Comparison of ENCODE assay signal across 9 cellular contexts in genomic region chr1:91684599-91685196, GRCh38.
A peak's percentile ranks its signal among the peaks of the same experiment; 100 is the strongest.
DNase-seq lines count a peak whose midpoint lies in the region; ATAC-seq and TF ChIP-seq lines count a peak whose summit lies in the region.
"Had no signal": no experiment of that assay in that cellular context is flagged by ENCODE, and none has a peak within 500 bp of the region (broad histone marks: within the 10 kb centered on the region; RNA-seq: fewer than 3 reads in every experiment).

No MANE protein-coding gene starts in this region.

- no peak overlapping the region for H2BK5ac ChIP-seq in trophoblast cell (ENCODE audit: low read depth, low read length, poor library complexity)

- H3K27me3 ChIP-seq in right cardiac atrium (ENCODE audit: control insufficient read depth, insufficient read depth) (no peaks in the 10 kb centered on the region), thyroid gland (no peaks in the 10 kb centered on the region), trophoblast cell (ENCODE audit: insufficient read depth, low read length) (no peaks in the 10 kb centered on the region), psoas muscle (ENCODE audit: insufficient read depth in 3 of 3, low read length in 2 of 3) (no peaks in the 10 kb centered on the region)

- no peak overlapping the region for H3K4me3 Mint-ChIP-seq in activated T-cell treated with anti-CD3 and anti-CD28 coated beads, Interleukin-2, amount 50 U/mL, for 24 hours

- H3K27ac ChIP-seq in right cardiac atrium (ENCODE audit: low read length) (peak overlapping the region; percentile 17), thyroid gland (peak overlapping the region in 2 of 3 donors; percentile 12 to 30), trophoblast cell (ENCODE audit: low read depth, low read length) (no peak overlapping the region), psoas muscle (no peak overlapping the region)
- H3K27ac ChIP-seq: HL-60 had no signal

- no peak overlapping the region for H3K14ac ChIP-seq in trophoblast cell (ENCODE audit: low read length)

- H3K4me1 ChIP-seq in right cardiac atrium (ENCODE audit: control insufficient read depth, insufficient read depth, low read length) (peaks cover 8% of the 10 kb centered on the region), thyroid gland (peaks cover 4 to 31% of the 10 kb centered on the region in 2 donors), trophoblast cell (ENCODE audit: control insufficient read depth in 1 of 2, insufficient read depth in 2 of 2, low read length in 2 of 2) (no peaks in the 10 kb centered on the region), psoas muscle (peaks cover 24% of the 10 kb centered on the region)

- 21% methylated on average over 6 of the region's 6 CpGs for WGBS in right cardiac atrium
- 19 to 20% methylated on average over 6 of the region's 6 CpGs for WGBS in thyroid gland, 2 donors
- no CpG with 5 or more reads among the region's 6 CpGs for WGBS in trophoblast cell (ENCODE audit: extremely low coverage, insufficient coverage, insufficient read length)
- WGBS in psoas muscle, 3 donors, result 37 to 55% (median 44%) methylated on average over 6 of the region's 6 CpGs

- TF ChIP-seq CTCF in thyroid gland (IDR thresholded peaks at IDR 0.05) (no peak), psoas muscle (IDR thresholded peaks at IDR 0.05) (no peak)

- H2BK120ac ChIP-seq in trophoblast cell (ENCODE audit: insufficient read depth, low read length, poor library complexity), result no peak overlapping the region

- H3K18ac ChIP-seq in trophoblast cell (ENCODE audit: low read length), result no peak overlapping the region

- DNase-seq in activated T-cell treated with anti-CD3 and anti-CD28 coated beads, Interleukin-2, amount 50 U/mL, for 24 hours, result no peak
- DNase-seq in activated T-cell treated with anti-CD3 and anti-CD28 coated beads for 4 hours (no peak), right cardiac atrium (no peak), thyroid gland (peak in 1 of 2 donors; percentile 16), NCI-H1105 (lab: John Stamatoyannopoulos, UW) (no peak), trophoblast cell (no peak), psoas muscle (no peak)
- DNase-seq in activated T-cell treated with anti-CD3 and anti-CD28 coated beads, Interleukin-2, amount 50 U/mL, for 48 hours, result peak; percentile 30 to 43

- H3K79me1 ChIP-seq in trophoblast cell (ENCODE audit: low read length), result no peaks in the 10 kb centered on the region

- peaks cover 26% of the 10 kb centered on the region for H3K4me1 Mint-ChIP-seq in activated T-cell treated with anti-CD3 and anti-CD28 coated beads, Interleukin-2, amount 50 U/mL, for 24 hours (ENCODE audit: low read depth)

- intact Hi-C loops in right cardiac atrium (cut with DNase I), result no loop called here
- intact Hi-C loops in thyroid gland (cut with DNase I), result no loop called here
- intact Hi-C loops in psoas muscle (cut with DNase I), result no loop called here

- no peaks in the 10 kb centered on the region for H3K9me3 ChIP-seq in right cardiac atrium (ENCODE audit: control insufficient read depth, low read length)
- H3K9me3 ChIP-seq in thyroid gland, result no peaks in the 10 kb centered on the region
- no peaks in the 10 kb centered on the region for H3K9me3 ChIP-seq in trophoblast cell (ENCODE audit: insufficient read depth, low read depth, low read length)
- no peaks in the 10 kb centered on the region for H3K9me3 ChIP-seq in psoas muscle

- H2BK12ac ChIP-seq in trophoblast cell (ENCODE audit: low read length), result no peak overlapping the region

- peak overlapping the region; percentile 70 for H3K27ac Mint-ChIP-seq in activated T-cell treated with anti-CD3 and anti-CD28 coated beads, Interleukin-2, amount 50 U/mL, for 24 hours

- H3K23ac ChIP-seq in trophoblast cell (ENCODE audit: low read length), result no peak overlapping the region

- H3K79me2 ChIP-seq in trophoblast cell (ENCODE audit: control insufficient read depth, insufficient read depth, low read length, poor library complexity), result no peaks in the 10 kb centered on the region

- no peak overlapping the region for H3K4me2 ChIP-seq in trophoblast cell (ENCODE audit: low read length)

- no peak overlapping the region for H3K4ac ChIP-seq in trophoblast cell (ENCODE audit: low read depth, low read length)

- H2AFZ ChIP-seq in trophoblast cell (ENCODE audit: insufficient read depth, low read length, poor library complexity), result no peak overlapping the region

- H3K9me3 Mint-ChIP-seq in activated T-cell treated with anti-CD3 and anti-CD28 coated beads, Interleukin-2, amount 50 U/mL, for 24 hours, result no peaks in the 10 kb centered on the region

- no peak overlapping the region for H4K8ac ChIP-seq in trophoblast cell (ENCODE audit: low read depth, low read length)

- ATAC-seq in right cardiac atrium (peak; percentile 50 to 66), psoas muscle (no peak)

- no peak overlapping the region for H4K91ac ChIP-seq in trophoblast cell (ENCODE audit: low read depth, low read length)

- H2AK5ac ChIP-seq in trophoblast cell (ENCODE audit: low read length), result no peak overlapping the region

- H3K9ac ChIP-seq in trophoblast cell (ENCODE audit: low read length), result no peak overlapping the region

- H4K12ac ChIP-seq in trophoblast cell (ENCODE audit: low read depth, low read length), result no peak overlapping the region

- H3K27me3 Mint-ChIP-seq in activated T-cell treated with anti-CD3 and anti-CD28 coated beads, Interleukin-2, amount 50 U/mL, for 24 hours, result no peaks in the 10 kb centered on the region

- H3K36me3 ChIP-seq in thyroid gland (no peaks in the 10 kb centered on the region), trophoblast cell (ENCODE audit: control insufficient read depth in 1 of 2, insufficient read depth in 2 of 2, low read length in 2 of 2) (no peaks in the 10 kb centered on the region), psoas muscle (ENCODE audit: insufficient read depth in 1 of 2, low read depth in 1 of 2) (peaks cover 0 to 8% of the 10 kb centered on the region in 2 donors)

- H3K4me3 ChIP-seq in right cardiac atrium (ENCODE audit: low read length) (no peak overlapping the region), thyroid gland (replicated peaks in 1 of 3) (no peak overlapping the region), trophoblast cell (ENCODE audit: low read depth, low read length) (no peak overlapping the region), psoas muscle (no peak overlapping the region)

- TF ChIP-seq POLR2A in thyroid gland (IDR thresholded peaks at IDR 0.05), result no peak

- peaks cover 35% of the 10 kb centered on the region for H3K36me3 Mint-ChIP-seq in activated T-cell treated with anti-CD3 and anti-CD28 coated beads, Interleukin-2, amount 50 U/mL, for 24 hours (ENCODE audit: low read depth)

Comparison
In these comparisons a context has a peak if more than half of its experiments do, and no peak if none do; other contexts are left out.
1. DNase-seq: peak in activated T-cell treated with anti-CD3 and anti-CD28 coated beads, Interleukin-2, amount 50 U/mL, for 48 hours (2 of 2); none in activated T-cell treated with anti-CD3 and anti-CD28 coated beads, Interleukin-2, amount 50 U/mL, for 24 hours (single experiment), activated T-cell treated with anti-CD3 and anti-CD28 coated beads for 4 hours (single experiment), right cardiac atrium (0 of 3), NCI-H1105 (single experiment), trophoblast cell (0 of 2) and psoas muscle (0 of 2).
2. ATAC-seq: peak in right cardiac atrium (2 of 2); none in psoas muscle (0 of 4).
3. H3K27ac ChIP-seq: peak in right cardiac atrium (single experiment) and thyroid gland (2 of 3); none in trophoblast cell (single experiment) and psoas muscle (single experiment).